1 cellular context compared by ENCODE assay signal in genomic region chr4:26320453-26321325, GRCh38.
TF ChIP-seq lines count a peak whose summit lies in the region.

Gene RBPJ (plus strand): TSS chr4:26321014. CDS start chr4:26321029, 15 bp downstream.

TF ChIP-seq in GM12878, 131 proteins besides CTCF, POLR2A, EP300 and RAD21 (continued from another document and continues in another):
- TF ChIP-seq, protein P1, sequence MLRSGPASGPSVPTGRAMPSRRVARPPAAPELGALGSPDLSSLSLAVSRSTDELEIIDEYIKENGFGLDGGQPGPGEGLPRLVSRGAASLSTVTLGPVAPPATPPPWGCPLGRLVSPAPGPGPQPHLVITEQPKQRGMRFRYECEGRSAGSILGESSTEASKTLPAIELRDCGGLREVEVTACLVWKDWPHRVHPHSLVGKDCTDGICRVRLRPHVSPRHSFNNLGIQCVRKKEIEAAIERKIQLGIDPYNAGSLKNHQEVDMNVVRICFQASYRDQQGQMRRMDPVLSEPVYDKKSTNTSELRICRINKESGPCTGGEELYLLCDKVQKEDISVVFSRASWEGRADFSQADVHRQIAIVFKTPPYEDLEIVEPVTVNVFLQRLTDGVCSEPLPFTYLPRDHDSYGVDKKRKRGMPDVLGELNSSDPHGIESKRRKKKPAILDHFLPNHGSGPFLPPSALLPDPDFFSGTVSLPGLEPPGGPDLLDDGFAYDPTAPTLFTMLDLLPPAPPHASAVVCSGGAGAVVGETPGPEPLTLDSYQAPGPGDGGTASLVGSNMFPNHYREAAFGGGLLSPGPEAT (IDR thresholded peaks at IDR 0.05; ENCODE audit: low read depth) = peak; percentile 99
- TF ChIP-seq ZNF207 (IDR thresholded peaks at IDR 0.05; ENCODE audit: borderline replicate concordance) = 0 out of 2 replicates have a peak, but pooled peaks have one; percentile 63
- no peak for TF ChIP-seq CUX1 (IDR thresholded peaks at IDR 0.05; ENCODE audit: insufficient replicate concordance, low read depth, low read length)
- no peak for TF ChIP-seq RFX5 (IDR thresholded peaks at IDR 0.05; ENCODE audit: low read depth, low read length)
- TF ChIP-seq, protein P2, sequence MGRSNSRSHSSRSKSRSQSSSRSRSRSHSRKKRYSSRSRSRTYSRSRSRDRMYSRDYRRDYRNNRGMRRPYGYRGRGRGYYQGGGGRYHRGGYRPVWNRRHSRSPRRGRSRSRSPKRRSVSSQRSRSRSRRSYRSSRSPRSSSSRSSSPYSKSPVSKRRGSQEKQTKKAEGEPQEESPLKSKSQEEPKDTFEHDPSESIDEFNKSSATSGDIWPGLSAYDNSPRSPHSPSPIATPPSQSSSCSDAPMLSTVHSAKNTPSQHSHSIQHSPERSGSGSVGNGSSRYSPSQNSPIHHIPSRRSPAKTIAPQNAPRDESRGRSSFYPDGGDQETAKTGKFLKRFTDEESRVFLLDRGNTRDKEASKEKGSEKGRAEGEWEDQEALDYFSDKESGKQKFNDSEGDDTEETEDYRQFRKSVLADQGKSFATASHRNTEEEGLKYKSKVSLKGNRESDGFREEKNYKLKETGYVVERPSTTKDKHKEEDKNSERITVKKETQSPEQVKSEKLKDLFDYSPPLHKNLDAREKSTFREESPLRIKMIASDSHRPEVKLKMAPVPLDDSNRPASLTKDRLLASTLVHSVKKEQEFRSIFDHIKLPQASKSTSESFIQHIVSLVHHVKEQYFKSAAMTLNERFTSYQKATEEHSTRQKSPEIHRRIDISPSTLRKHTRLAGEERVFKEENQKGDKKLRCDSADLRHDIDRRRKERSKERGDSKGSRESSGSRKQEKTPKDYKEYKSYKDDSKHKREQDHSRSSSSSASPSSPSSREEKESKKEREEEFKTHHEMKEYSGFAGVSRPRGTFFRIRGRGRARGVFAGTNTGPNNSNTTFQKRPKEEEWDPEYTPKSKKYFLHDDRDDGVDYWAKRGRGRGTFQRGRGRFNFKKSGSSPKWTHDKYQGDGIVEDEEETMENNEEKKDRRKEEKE (IDR thresholded peaks at IDR 0.05) = no peak
- peak; percentile 23; the same call in 1 of the 2 replicates for TF ChIP-seq NR2C1 (IDR thresholded peaks at IDR 0.05)
- peak; percentile 87 for TF ChIP-seq ZSCAN29 (IDR thresholded peaks at IDR 0.05)
- TF ChIP-seq HDAC2 (IDR thresholded peaks at IDR 0.05) = no peak
- no peak for TF ChIP-seq TBL1XR1 (IDR thresholded peaks at IDR 0.05; ENCODE audit: low read depth, low read length)
- peak in 1 of 2 experiments; percentile 56; a peak in 1 of 3 replicates for TF ChIP-seq EGR1 (IDR thresholded peaks at IDR 0.05; ENCODE audit: borderline replicate concordance in 1 of 2, low read depth in 2 of 2, low read length in 2 of 2)
- TF ChIP-seq NBN (IDR thresholded peaks at IDR 0.05) = peak; percentile 64; the same call in 1 of the 2 replicates
- TF ChIP-seq SIX5 (IDR thresholded peaks at IDR 0.05; ENCODE audit: low read depth, low read length, severe bottlenecking) = no peak
- no peak for TF ChIP-seq SUPT20H (IDR thresholded peaks at IDR 0.05; ENCODE audit: borderline replicate concordance, control insufficient read depth, low read depth, low read length)
- no peak for TF ChIP-seq GABPA (IDR thresholded peaks at IDR 0.05; ENCODE audit: low read depth)
- TF ChIP-seq BACH1 (IDR thresholded peaks at IDR 0.05; ENCODE audit: borderline replicate concordance) = no peak
- no peak for TF ChIP-seq ZBTB11 (CRISPR knock-in tag; IDR thresholded peaks at IDR 0.05)
- no peak for TF ChIP-seq CBX3 (IDR thresholded peaks at IDR 0.05; ENCODE audit: borderline replicate concordance, low read depth)
- TF ChIP-seq NFIC (IDR thresholded peaks at IDR 0.05; ENCODE audit: low read depth, low read length) = no peak; the same call in 1 of the 2 replicates
- TF ChIP-seq JUNB (IDR thresholded peaks at IDR 0.05) = no peak
- TF ChIP-seq ZBED1 (IDR thresholded peaks at IDR 0.05; ENCODE audit: borderline replicate concordance) = 0 out of 2 replicates have a peak, but pooled peaks have one; percentile 63
- peak; percentile 36 for TF ChIP-seq RELA (IDR thresholded peaks at IDR 0.05; ENCODE audit: borderline replicate concordance, partially characterized antibody)
- peak; percentile 32; the same call in 1 of the 2 replicates for TF ChIP-seq SMARCA5 (IDR thresholded peaks at IDR 0.05)
- TF ChIP-seq BMI1 (IDR thresholded peaks at IDR 0.05; ENCODE audit: borderline replicate concordance) = no peak
- TF ChIP-seq IRF4 (IDR thresholded peaks at IDR 0.05; ENCODE audit: low read depth, low read length) = no peak
- TF ChIP-seq EED (IDR thresholded peaks at IDR 0.05; ENCODE audit: low read depth) = peak; percentile 86
- TF ChIP-seq, protein P3, sequence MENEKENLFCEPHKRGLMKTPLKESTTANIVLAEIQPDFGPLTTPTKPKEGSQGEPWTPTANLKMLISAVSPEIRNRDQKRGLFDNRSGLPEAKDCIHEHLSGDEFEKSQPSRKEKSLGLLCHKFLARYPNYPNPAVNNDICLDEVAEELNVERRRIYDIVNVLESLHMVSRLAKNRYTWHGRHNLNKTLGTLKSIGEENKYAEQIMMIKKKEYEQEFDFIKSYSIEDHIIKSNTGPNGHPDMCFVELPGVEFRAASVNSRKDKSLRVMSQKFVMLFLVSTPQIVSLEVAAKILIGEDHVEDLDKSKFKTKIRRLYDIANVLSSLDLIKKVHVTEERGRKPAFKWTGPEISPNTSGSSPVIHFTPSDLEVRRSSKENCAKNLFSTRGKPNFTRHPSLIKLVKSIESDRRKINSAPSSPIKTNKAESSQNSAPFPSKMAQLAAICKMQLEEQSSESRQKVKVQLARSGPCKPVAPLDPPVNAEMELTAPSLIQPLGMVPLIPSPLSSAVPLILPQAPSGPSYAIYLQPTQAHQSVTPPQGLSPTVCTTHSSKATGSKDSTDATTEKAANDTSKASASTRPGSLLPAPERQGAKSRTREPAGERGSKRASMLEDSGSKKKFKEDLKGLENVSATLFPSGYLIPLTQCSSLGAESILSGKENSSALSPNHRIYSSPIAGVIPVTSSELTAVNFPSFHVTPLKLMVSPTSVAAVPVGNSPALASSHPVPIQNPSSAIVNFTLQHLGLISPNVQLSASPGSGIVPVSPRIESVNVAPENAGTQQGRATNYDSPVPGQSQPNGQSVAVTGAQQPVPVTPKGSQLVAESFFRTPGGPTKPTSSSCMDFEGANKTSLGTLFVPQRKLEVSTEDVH (IDR thresholded peaks at IDR 0.05; ENCODE audit: low read depth, partially characterized antibody) = no peak
- TF ChIP-seq BCL11A (IDR thresholded peaks at IDR 0.05; ENCODE audit: low read depth, low read length) = no peak
- no peak for TF ChIP-seq ZNF622 (IDR thresholded peaks at IDR 0.05)
- TF ChIP-seq BHLHE40 (IDR thresholded peaks at IDR 0.05; ENCODE audit: borderline replicate concordance in 1 of 2, low read depth in 2 of 2, low read length in 1 of 2) = peak; percentile 20 to 85; a peak in 2 of 4 replicates
- peak; percentile 98 for TF ChIP-seq CHD2 (IDR thresholded peaks at IDR 0.05; ENCODE audit: borderline replicate concordance, low read depth, low read length)
- no peak for TF ChIP-seq NFXL1 (IDR thresholded peaks at IDR 0.05; ENCODE audit: borderline replicate concordance)
- no peak for TF ChIP-seq YBX1 (IDR thresholded peaks at IDR 0.05)
- no peak for TF ChIP-seq LARP7 (IDR thresholded peaks at IDR 0.05)
- no peak; the same call in 1 of the 2 replicates for TF ChIP-seq TCF12 (IDR thresholded peaks at IDR 0.05; ENCODE audit: low read depth, low read length)
- 0 out of 2 replicates have a peak, but pooled peaks have one; percentile 8 for TF ChIP-seq CBX5 (IDR thresholded peaks at IDR 0.05; ENCODE audit: low read depth)
- TF ChIP-seq, protein P4, sequence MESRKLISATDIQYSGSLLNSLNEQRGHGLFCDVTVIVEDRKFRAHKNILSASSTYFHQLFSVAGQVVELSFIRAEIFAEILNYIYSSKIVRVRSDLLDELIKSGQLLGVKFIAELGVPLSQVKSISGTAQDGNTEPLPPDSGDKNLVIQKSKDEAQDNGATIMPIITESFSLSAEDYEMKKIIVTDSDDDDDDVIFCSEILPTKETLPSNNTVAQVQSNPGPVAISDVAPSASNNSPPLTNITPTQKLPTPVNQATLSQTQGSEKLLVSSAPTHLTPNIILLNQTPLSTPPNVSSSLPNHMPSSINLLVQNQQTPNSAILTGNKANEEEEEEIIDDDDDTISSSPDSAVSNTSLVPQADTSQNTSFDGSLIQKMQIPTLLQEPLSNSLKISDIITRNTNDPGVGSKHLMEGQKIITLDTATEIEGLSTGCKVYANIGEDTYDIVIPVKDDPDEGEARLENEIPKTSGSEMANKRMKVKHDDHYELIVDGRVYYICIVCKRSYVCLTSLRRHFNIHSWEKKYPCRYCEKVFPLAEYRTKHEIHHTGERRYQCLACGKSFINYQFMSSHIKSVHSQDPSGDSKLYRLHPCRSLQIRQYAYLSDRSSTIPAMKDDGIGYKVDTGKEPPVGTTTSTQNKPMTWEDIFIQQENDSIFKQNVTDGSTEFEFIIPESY (IDR thresholded peaks at IDR 0.05) = no peak
- TF ChIP-seq SREBF2 (IDR thresholded peaks at IDR 0.05; ENCODE audit: low read length) = no peak
- TF ChIP-seq, protein P5, sequence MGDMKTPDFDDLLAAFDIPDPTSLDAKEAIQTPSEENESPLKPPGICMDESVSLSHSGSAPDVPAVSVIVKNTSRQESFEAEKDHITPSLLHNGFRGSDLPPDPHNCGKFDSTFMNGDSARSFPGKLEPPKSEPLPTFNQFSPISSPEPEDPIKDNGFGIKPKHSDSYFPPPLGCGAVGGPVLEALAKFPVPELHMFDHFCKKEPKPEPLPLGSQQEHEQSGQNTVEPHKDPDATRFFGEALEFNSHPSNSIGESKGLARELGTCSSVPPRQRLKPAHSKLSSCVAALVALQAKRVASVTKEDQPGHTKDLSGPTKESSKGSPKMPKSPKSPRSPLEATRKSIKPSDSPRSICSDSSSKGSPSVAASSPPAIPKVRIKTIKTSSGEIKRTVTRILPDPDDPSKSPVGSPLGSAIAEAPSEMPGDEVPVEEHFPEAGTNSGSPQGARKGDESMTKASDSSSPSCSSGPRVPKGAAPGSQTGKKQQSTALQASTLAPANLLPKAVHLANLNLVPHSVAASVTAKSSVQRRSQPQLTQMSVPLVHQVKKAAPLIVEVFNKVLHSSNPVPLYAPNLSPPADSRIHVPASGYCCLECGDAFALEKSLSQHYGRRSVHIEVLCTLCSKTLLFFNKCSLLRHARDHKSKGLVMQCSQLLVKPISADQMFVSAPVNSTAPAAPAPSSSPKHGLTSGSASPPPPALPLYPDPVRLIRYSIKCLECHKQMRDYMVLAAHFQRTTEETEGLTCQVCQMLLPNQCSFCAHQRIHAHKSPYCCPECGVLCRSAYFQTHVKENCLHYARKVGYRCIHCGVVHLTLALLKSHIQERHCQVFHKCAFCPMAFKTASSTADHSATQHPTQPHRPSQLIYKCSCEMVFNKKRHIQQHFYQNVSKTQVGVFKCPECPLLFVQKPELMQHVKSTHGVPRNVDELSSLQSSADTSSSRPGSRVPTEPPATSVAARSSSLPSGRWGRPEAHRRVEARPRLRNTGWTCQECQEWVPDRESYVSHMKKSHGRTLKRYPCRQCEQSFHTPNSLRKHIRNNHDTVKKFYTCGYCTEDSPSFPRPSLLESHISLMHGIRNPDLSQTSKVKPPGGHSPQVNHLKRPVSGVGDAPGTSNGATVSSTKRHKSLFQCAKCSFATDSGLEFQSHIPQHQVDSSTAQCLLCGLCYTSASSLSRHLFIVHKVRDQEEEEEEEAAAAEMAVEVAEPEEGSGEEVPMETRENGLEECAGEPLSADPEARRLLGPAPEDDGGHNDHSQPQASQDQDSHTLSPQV (IDR thresholded peaks at IDR 0.05) = no peak
